Comparison of ENCODE assay signal across 18 cellular contexts in genomic region chr7:33773053-33773452, GRCh38.
DNase-seq lines count a peak whose midpoint lies in the region; ATAC-seq, FAIRE-seq and TF ChIP-seq lines count a peak whose summit lies in the region.
"Had no signal": no experiment of that assay in that cellular context is flagged by ENCODE, and none has a peak within 500 bp of the region (broad histone marks: within the 10 kb centered on the region; RNA-seq: fewer than 3 reads in every experiment).

No MANE protein-coding gene starts in this region.

- H3K4me1 ChIP-seq in kidney (ENCODE audit: control insufficient read depth in 1 of 2, insufficient read depth in 1 of 2, low read depth in 1 of 2, low read length in 2 of 2): no peaks in the 10 kb centered on the region

- no peak for ATAC-seq in HG03354 (IDR thresholded peaks at IDR 0.05; ENCODE audit: poor library complexity, severe bottlenecking, unreplicated experiment)
- ATAC-seq: left lobe of liver; naive thymus-derived CD4-positive, alpha-beta T cell had no signal

- intact Hi-C loops in kidney (cut with DNase I): no loop called here

- DNase-seq in AG20443 (ENCODE audit: low spot score) (peak; percentile 52), HCEC 1CT (peak; percentile 81), astrocyte of the cerebellum (ENCODE audit: low read depth) (peak; percentile 60), foreskin fibroblast (peak; percentile 72 to 76), NCI-H1694 treated with DMSO at 0.1 percent for 48 hours (lab: John Stamatoyannopoulos, UW) (no peak), kidney (no peak), NCI-H526 treated with DMSO at 0.1 percent for 48 hours (lab: John Stamatoyannopoulos, UW) (no peak)
- DNase-seq: activated CD4-positive, alpha-beta T cell treated with anti-CD3 and anti-CD28 coated beads, Interleukin-2, amount 50 U/mL, for 1 hour; activated effector memory CD4-positive, alpha-beta T cell treated with Interleukin-2 at 50 U/mL for 16 hours; caudate nucleus; H7; naive thymus-derived CD4-positive, alpha-beta T cell; NCI-H187 treated with DMSO at 0.1 percent for 48 hours; stimulated activated CD4-positive, alpha-beta T cell treated with anti-CD3 and anti-CD28 coated beads, Interleukin-15, amount 100 ng/mL, for 24 hours; T-helper 2 cell had no signal

- FAIRE-seq in kidney (lab: Jason Lieb, UNC): no peak

- in situ Hi-C loops in astrocyte of the cerebellum (cut with HindIII; ENCODE audit: low sequenced_read_pairs): no loop called here

- H3K27ac ChIP-seq in kidney (ENCODE audit: low read depth in 2 of 2, low read length in 2 of 2): no peak overlapping the region
- H3K27ac ChIP-seq: hepatocyte had no signal

- H3K36me3 ChIP-seq in kidney (ENCODE audit: control insufficient read depth in 1 of 2, insufficient read depth in 2 of 2, low read length in 2 of 2): no peaks in the 10 kb centered on the region

- no peaks in the 10 kb centered on the region for H3K9me3 ChIP-seq in kidney (ENCODE audit: control insufficient read depth in 1 of 2, low read length in 2 of 2)

- TF ChIP-seq CTCF in astrocyte of the cerebellum (IDR thresholded peaks at IDR 0.05; ENCODE audit: low read depth, low read length, missing control alignments) (no peak), foreskin fibroblast (IDR thresholded peaks at IDR 0.05; ENCODE audit: low read depth, low read length) (no peak), kidney (IDR thresholded peaks at IDR 0.05; ENCODE audit: borderline replicate concordance, extremely low read depth, insufficient read depth) (no peak)

- H3K9ac ChIP-seq in kidney (ENCODE audit: low read length in 2 of 2): no peak overlapping the region

- no peak overlapping the region for H3K4me3 ChIP-seq in astrocyte of the cerebellum (ENCODE audit: low read depth, low read length)
- no peak overlapping the region for H3K4me3 ChIP-seq in foreskin fibroblast (ENCODE audit: low read depth in 1 of 2, low read length in 2 of 2)
- no peak overlapping the region for H3K4me3 ChIP-seq in kidney (ENCODE audit: low read length in 2 of 2)
- H3K4me3 ChIP-seq: hepatocyte had no signal

Comparison
In these comparisons a context has a peak if more than half of its experiments do, and no peak if none do; other contexts are left out.
1. DNase-seq: peak in AG20443 (single experiment), HCEC 1CT (single experiment), astrocyte of the cerebellum (single experiment) and foreskin fibroblast (2 of 2); none in NCI-H1694 treated with DMSO at 0.1 percent for 48 hours (single experiment), kidney (single experiment) and NCI-H526 treated with DMSO at 0.1 percent for 48 hours (single experiment).